In the genomic region with DNA sequence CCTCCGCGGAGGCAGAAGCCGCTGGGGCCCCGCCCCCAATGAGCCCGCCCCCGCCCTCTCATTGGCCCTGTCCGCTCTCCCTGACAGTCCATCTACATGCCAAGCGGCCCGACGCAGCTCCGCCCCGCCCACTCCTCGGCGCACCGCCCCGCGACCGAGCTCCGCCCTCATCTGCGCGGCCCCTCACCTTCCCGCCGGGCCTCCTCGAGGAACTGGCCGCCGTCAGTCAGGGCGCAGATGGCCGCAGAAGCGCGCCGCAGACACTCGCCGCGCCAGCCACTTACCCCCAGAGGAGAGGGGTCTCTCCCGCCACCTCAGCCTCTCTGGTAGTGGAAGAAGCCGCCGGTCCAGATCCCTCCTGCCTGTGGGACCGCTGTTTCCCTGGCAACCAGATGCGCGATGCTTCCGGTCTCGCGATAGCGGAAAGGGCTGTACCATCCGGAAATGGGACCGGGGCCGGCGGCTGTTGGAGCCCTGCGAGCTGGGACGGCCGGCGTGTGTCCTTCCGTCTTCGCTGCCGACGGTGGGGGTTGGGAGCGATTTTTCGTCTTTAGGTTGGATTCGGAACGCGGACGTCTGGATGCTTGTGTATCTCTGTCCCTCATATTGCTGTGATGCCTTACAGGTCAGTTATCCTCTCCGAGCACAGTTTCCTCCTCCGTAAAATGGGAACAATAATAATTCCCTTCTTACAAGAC, we compare ENCODE assay signal across 1 cellular context.
A peak's percentile ranks its signal among the peaks of the same experiment; 100 is the strongest.
TF ChIP-seq lines count a peak whose summit lies in the region.

A gene (minus strand): TSS at position 401 of the 698 bp plus-strand sequence. CDS start 6,317 bp downstream, outside the sequence.

TF ChIP-seq in HepG2, 621 proteins besides CTCF, POLR2A, EP300 and RAD21 (continued from another document and continues in another):
- TF ChIP-seq, protein P1, sequence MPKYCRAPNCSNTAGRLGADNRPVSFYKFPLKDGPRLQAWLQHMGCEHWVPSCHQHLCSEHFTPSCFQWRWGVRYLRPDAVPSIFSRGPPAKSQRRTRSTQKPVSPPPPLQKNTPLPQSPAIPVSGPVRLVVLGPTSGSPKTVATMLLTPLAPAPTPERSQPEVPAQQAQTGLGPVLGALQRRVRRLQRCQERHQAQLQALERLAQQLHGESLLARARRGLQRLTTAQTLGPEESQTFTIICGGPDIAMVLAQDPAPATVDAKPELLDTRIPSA (CRISPR knock-in tag; IDR thresholded peaks at IDR 0.05; ENCODE audit: borderline replicate concordance), result no peak
- TF ChIP-seq ZNF614 (CRISPR knock-in tag; IDR thresholded peaks at IDR 0.05; ENCODE audit: borderline replicate concordance), result no peak
- peak; percentile 36; the same call in 1 of the 2 replicates for TF ChIP-seq MED1 (CRISPR knock-in tag; IDR thresholded peaks at IDR 0.05)
- TF ChIP-seq, protein P2, sequence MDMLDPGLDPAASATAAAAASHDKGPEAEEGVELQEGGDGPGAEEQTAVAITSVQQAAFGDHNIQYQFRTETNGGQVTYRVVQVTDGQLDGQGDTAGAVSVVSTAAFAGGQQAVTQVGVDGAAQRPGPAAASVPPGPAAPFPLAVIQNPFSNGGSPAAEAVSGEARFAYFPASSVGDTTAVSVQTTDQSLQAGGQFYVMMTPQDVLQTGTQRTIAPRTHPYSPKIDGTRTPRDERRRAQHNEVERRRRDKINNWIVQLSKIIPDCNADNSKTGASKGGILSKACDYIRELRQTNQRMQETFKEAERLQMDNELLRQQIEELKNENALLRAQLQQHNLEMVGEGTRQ (IDR thresholded peaks at IDR 0.05; ENCODE audit: low read depth, low read length), result no peak
- TF ChIP-seq, protein P2 (CRISPR knock-in tag; IDR thresholded peaks at IDR 0.05; ENCODE audit: borderline replicate concordance), result peak; percentile 29; the same call in 1 of the 2 replicates
- TF ChIP-seq, protein P3, sequence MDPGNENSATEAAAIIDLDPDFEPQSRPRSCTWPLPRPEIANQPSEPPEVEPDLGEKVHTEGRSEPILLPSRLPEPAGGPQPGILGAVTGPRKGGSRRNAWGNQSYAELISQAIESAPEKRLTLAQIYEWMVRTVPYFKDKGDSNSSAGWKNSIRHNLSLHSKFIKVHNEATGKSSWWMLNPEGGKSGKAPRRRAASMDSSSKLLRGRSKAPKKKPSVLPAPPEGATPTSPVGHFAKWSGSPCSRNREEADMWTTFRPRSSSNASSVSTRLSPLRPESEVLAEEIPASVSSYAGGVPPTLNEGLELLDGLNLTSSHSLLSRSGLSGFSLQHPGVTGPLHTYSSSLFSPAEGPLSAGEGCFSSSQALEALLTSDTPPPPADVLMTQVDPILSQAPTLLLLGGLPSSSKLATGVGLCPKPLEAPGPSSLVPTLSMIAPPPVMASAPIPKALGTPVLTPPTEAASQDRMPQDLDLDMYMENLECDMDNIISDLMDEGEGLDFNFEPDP (CRISPR knock-in tag; conservative IDR thresholded peaks at IDR 0.05), result no peak
- peak; percentile 87; the same call in 1 of the 2 replicates for TF ChIP-seq ZNF619 (CRISPR knock-in tag; IDR thresholded peaks at IDR 0.05)
- TF ChIP-seq, protein P4, sequence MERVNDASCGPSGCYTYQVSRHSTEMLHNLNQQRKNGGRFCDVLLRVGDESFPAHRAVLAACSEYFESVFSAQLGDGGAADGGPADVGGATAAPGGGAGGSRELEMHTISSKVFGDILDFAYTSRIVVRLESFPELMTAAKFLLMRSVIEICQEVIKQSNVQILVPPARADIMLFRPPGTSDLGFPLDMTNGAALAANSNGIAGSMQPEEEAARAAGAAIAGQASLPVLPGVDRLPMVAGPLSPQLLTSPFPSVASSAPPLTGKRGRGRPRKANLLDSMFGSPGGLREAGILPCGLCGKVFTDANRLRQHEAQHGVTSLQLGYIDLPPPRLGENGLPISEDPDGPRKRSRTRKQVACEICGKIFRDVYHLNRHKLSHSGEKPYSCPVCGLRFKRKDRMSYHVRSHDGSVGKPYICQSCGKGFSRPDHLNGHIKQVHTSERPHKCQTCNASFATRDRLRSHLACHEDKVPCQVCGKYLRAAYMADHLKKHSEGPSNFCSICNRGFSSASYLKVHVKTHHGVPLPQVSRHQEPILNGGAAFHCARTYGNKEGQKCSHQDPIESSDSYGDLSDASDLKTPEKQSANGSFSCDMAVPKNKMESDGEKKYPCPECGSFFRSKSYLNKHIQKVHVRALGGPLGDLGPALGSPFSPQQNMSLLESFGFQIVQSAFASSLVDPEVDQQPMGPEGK (CRISPR knock-in tag; IDR thresholded peaks at IDR 0.05), result 0 out of 2 replicates have a peak, but pooled peaks have one; percentile 32
- TF ChIP-seq, protein P5, sequence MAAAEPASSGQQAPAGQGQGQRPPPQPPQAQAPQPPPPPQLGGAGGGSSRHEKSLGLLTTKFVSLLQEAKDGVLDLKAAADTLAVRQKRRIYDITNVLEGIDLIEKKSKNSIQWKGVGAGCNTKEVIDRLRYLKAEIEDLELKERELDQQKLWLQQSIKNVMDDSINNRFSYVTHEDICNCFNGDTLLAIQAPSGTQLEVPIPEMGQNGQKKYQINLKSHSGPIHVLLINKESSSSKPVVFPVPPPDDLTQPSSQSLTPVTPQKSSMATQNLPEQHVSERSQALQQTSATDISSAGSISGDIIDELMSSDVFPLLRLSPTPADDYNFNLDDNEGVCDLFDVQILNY (CRISPR knock-in tag; conservative IDR thresholded peaks at IDR 0.05), result peak; percentile 32; the same call in 1 of the 2 replicates
- TF ChIP-seq MTA3 (CRISPR knock-in tag; IDR thresholded peaks at IDR 0.05), result no peak
- TF ChIP-seq ZNF496 (CRISPR knock-in tag; IDR thresholded peaks at IDR 0.05; ENCODE audit: insufficient replicate concordance), result no peak
- no peak for TF ChIP-seq HMG20B (CRISPR knock-in tag; conservative IDR thresholded peaks at IDR 0.05)
- TF ChIP-seq, protein P6, sequence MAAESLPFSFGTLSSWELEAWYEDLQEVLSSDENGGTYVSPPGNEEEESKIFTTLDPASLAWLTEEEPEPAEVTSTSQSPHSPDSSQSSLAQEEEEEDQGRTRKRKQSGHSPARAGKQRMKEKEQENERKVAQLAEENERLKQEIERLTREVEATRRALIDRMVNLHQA (CRISPR knock-in tag; IDR thresholded peaks at IDR 0.05), result no peak
- no peak for TF ChIP-seq SETDB1 (CRISPR knock-in tag; IDR thresholded peaks at IDR 0.05; ENCODE audit: borderline replicate concordance)
- TF ChIP-seq, protein P7, sequence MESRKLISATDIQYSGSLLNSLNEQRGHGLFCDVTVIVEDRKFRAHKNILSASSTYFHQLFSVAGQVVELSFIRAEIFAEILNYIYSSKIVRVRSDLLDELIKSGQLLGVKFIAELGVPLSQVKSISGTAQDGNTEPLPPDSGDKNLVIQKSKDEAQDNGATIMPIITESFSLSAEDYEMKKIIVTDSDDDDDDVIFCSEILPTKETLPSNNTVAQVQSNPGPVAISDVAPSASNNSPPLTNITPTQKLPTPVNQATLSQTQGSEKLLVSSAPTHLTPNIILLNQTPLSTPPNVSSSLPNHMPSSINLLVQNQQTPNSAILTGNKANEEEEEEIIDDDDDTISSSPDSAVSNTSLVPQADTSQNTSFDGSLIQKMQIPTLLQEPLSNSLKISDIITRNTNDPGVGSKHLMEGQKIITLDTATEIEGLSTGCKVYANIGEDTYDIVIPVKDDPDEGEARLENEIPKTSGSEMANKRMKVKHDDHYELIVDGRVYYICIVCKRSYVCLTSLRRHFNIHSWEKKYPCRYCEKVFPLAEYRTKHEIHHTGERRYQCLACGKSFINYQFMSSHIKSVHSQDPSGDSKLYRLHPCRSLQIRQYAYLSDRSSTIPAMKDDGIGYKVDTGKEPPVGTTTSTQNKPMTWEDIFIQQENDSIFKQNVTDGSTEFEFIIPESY (CRISPR knock-in tag; IDR thresholded peaks at IDR 0.05), result no peak
- TF ChIP-seq, protein P8, sequence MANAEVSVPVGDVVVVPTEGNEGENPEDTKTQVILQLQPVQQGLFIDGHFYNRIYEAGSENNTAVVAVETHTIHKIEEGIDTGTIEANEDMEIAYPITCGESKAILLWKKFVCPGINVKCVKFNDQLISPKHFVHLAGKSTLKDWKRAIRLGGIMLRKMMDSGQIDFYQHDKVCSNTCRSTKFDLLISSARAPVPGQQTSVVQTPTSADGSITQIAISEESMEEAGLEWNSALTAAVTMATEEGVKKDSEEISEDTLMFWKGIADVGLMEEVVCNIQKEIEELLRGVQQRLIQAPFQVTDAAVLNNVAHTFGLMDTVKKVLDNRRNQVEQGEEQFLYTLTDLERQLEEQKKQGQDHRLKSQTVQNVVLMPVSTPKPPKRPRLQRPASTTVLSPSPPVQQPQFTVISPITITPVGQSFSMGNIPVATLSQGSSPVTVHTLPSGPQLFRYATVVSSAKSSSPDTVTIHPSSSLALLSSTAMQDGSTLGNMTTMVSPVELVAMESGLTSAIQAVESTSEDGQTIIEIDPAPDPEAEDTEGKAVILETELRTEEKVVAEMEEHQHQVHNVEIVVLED (CRISPR knock-in tag; IDR thresholded peaks at IDR 0.05; ENCODE audit: borderline replicate concordance), result peak; percentile 67; the same call in 1 of the 2 replicates
- no peak for TF ChIP-seq MAFK (conservative IDR thresholded peaks at IDR 0.05 in 1 of 2, IDR thresholded peaks at IDR 0.05 in 1 of 2; ENCODE audit: low read length in 2 of 2)
- TF ChIP-seq, protein P9, sequence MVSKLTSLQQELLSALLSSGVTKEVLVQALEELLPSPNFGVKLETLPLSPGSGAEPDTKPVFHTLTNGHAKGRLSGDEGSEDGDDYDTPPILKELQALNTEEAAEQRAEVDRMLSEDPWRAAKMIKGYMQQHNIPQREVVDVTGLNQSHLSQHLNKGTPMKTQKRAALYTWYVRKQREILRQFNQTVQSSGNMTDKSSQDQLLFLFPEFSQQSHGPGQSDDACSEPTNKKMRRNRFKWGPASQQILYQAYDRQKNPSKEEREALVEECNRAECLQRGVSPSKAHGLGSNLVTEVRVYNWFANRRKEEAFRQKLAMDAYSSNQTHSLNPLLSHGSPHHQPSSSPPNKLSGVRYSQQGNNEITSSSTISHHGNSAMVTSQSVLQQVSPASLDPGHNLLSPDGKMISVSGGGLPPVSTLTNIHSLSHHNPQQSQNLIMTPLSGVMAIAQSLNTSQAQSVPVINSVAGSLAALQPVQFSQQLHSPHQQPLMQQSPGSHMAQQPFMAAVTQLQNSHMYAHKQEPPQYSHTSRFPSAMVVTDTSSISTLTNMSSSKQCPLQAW (CRISPR knock-in tag; IDR thresholded peaks at IDR 0.05), result peak; percentile 90
- peak; percentile 22; the same call in 1 of the 2 replicates for TF ChIP-seq CREM (IDR thresholded peaks at IDR 0.05)
- no peak for TF ChIP-seq CREM (CRISPR knock-in tag; IDR thresholded peaks at IDR 0.05)
- peak; percentile 74; the same call in 1 of the 2 replicates for TF ChIP-seq ZNF788 (CRISPR knock-in tag; IDR thresholded peaks at IDR 0.05; ENCODE audit: borderline replicate concordance)
- TF ChIP-seq EHMT2 (IDR thresholded peaks at IDR 0.05; ENCODE audit: borderline replicate concordance, low read depth, low read length), result no peak
- no peak for TF ChIP-seq ZNF44 (CRISPR knock-in tag; IDR thresholded peaks at IDR 0.05)
- TF ChIP-seq CHCHD3 (CRISPR knock-in tag; IDR thresholded peaks at IDR 0.05), result no peak
- no peak for TF ChIP-seq CBX2 (IDR thresholded peaks at IDR 0.05; ENCODE audit: low read depth, low read length)
- no peak for TF ChIP-seq CBX2 (CRISPR knock-in tag; IDR thresholded peaks at IDR 0.05; ENCODE audit: low read depth)
- TF ChIP-seq, protein P10, sequence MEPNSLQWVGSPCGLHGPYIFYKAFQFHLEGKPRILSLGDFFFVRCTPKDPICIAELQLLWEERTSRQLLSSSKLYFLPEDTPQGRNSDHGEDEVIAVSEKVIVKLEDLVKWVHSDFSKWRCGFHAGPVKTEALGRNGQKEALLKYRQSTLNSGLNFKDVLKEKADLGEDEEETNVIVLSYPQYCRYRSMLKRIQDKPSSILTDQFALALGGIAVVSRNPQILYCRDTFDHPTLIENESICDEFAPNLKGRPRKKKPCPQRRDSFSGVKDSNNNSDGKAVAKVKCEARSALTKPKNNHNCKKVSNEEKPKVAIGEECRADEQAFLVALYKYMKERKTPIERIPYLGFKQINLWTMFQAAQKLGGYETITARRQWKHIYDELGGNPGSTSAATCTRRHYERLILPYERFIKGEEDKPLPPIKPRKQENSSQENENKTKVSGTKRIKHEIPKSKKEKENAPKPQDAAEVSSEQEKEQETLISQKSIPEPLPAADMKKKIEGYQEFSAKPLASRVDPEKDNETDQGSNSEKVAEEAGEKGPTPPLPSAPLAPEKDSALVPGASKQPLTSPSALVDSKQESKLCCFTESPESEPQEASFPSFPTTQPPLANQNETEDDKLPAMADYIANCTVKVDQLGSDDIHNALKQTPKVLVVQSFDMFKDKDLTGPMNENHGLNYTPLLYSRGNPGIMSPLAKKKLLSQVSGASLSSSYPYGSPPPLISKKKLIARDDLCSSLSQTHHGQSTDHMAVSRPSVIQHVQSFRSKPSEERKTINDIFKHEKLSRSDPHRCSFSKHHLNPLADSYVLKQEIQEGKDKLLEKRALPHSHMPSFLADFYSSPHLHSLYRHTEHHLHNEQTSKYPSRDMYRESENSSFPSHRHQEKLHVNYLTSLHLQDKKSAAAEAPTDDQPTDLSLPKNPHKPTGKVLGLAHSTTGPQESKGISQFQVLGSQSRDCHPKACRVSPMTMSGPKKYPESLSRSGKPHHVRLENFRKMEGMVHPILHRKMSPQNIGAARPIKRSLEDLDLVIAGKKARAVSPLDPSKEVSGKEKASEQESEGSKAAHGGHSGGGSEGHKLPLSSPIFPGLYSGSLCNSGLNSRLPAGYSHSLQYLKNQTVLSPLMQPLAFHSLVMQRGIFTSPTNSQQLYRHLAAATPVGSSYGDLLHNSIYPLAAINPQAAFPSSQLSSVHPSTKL (CRISPR knock-in tag; IDR thresholded peaks at IDR 0.05), result peak; percentile 71; the same call in 1 of the 2 replicates
- TF ChIP-seq ZNF644 (CRISPR knock-in tag; IDR thresholded peaks at IDR 0.05; ENCODE audit: low read depth), result no peak
- TF ChIP-seq ZZZ3 (CRISPR knock-in tag; IDR thresholded peaks at IDR 0.05; ENCODE audit: borderline replicate concordance), result no peak
- TF ChIP-seq RFX5 (IDR thresholded peaks at IDR 0.05; ENCODE audit: low read depth, low read length), result peak; percentile 81
- TF ChIP-seq ZFP1 (CRISPR knock-in tag; IDR thresholded peaks at IDR 0.05), result no peak
- TF ChIP-seq SYNCRIP (IDR thresholded peaks at IDR 0.05; ENCODE audit: insufficient read depth, low read depth, low read length), result no peak
- TF ChIP-seq CAMTA2 (CRISPR knock-in tag; IDR thresholded peaks at IDR 0.05; ENCODE audit: borderline replicate concordance), result no peak
- no peak for TF ChIP-seq SATB2 (CRISPR knock-in tag; IDR thresholded peaks at IDR 0.05)
- TF ChIP-seq, protein P11, sequence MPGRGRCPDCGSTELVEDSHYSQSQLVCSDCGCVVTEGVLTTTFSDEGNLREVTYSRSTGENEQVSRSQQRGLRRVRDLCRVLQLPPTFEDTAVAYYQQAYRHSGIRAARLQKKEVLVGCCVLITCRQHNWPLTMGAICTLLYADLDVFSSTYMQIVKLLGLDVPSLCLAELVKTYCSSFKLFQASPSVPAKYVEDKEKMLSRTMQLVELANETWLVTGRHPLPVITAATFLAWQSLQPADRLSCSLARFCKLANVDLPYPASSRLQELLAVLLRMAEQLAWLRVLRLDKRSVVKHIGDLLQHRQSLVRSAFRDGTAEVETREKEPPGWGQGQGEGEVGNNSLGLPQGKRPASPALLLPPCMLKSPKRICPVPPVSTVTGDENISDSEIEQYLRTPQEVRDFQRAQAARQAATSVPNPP (CRISPR knock-in tag; IDR thresholded peaks at IDR 0.05), result no peak
- no peak for TF ChIP-seq MYNN (CRISPR knock-in tag; IDR thresholded peaks at IDR 0.05; ENCODE audit: low read depth)
- no peak for TF ChIP-seq MEF2D (CRISPR knock-in tag; IDR thresholded peaks at IDR 0.05)
- no peak for TF ChIP-seq ZNF879 (CRISPR knock-in tag; IDR thresholded peaks at IDR 0.05)
- peak; percentile 68 for TF ChIP-seq HNRNPLL (IDR thresholded peaks at IDR 0.05; ENCODE audit: low read depth, low read length, poor library complexity, severe bottlenecking)
